ENCODE assay signal across 9 cellular contexts in the genomic region with DNA sequence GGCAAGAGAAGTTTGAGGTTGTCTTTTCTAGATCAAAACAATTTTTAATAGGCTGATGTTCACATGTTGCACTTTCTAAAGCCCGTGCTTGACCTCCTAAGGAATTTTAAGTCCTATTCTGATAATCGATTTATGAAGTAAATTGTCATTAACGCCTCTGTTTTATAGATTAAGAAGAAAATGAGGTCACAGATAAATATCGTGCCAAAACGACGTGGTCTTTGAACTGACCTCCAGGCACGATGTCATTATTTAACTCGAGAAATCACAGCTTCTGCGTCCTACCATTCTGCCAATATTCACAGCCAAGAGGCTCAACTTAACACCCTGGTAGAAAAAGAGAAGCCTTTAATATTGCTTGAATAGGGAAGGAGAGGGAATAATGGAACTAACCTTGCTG. TPM values are rescaled to one million over a fixed set of nuclear protein-coding genes. Genes with fewer than 3 reads are reported as not detected.
A peak's percentile ranks its signal among the peaks of the same experiment; 100 is the strongest.
DNase-seq lines count a peak whose midpoint lies in the region; ATAC-seq, FAIRE-seq and TF ChIP-seq lines count a peak whose summit lies in the region.
"Had no signal": no experiment of that assay in that cellular context is flagged by ENCODE, and none has a peak within 500 bp of the region (broad histone marks: within the 10 kb centered on the region; RNA-seq: fewer than 3 reads in every experiment).

No MANE protein-coding gene starts in this region.

- no peaks in the 10 kb centered on the region for H3K36me3 ChIP-seq in small intestine (ENCODE audit: control insufficient read depth in 2 of 2, insufficient read depth in 2 of 2, low read length in 2 of 2)

- H3K4me3 ChIP-seq in small intestine (ENCODE audit: low read depth in 1 of 2, low read length in 2 of 2) = peak overlapping the region in 1 of 2 donors; percentile 69

- WGBS in small intestine, 3 donors = 5 to 12% (median 6%) methylated on average over 9 of the region's 9 CpGs

- H3K4me1 ChIP-seq in small intestine (ENCODE audit: control insufficient read depth in 2 of 2, insufficient read depth in 1 of 2, low read depth in 1 of 2, low read length in 1 of 2) = peaks cover 4 to 6% of the 10 kb centered on the region in 2 donors

- H3K27ac ChIP-seq in VCaP (peak overlapping the region; percentile 87), small intestine (ENCODE audit: low read depth in 1 of 2, low read length in 1 of 2) (peak overlapping the region; percentile 85 to 99)

- H3K9me3 Mint-ChIP-seq in glutamatergic neuron (ENCODE audit: unreplicated experiment) = no peaks in the 10 kb centered on the region

- no peaks in the 10 kb centered on the region for H3K36me3 Mint-ChIP-seq in glutamatergic neuron (ENCODE audit: unreplicated experiment)

- ATAC-seq in HG03378 (IDR thresholded peaks at IDR 0.05; ENCODE audit: unreplicated experiment) (no peak), GM18861 (IDR thresholded peaks at IDR 0.05; ENCODE audit: unreplicated experiment) (no peak)

- FAIRE-seq in small intestine (lab: Jason Lieb, UNC) = no peak
- FAIRE-seq: A204.1 had no signal

- DNase-seq in DMS 273 (lab: John Stamatoyannopoulos, UW; ENCODE audit: unreplicated experiment) (peak; percentile 17), DMS 273 treated with DMSO at 0.1 percent for 48 hours (lab: John Stamatoyannopoulos, UW) (no peak), glutamatergic neuron (no peak), small intestine (peak; percentile 46), mesenteric fat pad (ENCODE audit: low spot score) (no peak)

- peak overlapping the region; percentile 86 for H3K27ac Mint-ChIP-seq in glutamatergic neuron (ENCODE audit: unreplicated experiment)

- peak overlapping the region; percentile 89 for H3K4me3 Mint-ChIP-seq in glutamatergic neuron (ENCODE audit: unreplicated experiment)

- H3K27me3 Mint-ChIP-seq in glutamatergic neuron (ENCODE audit: unreplicated experiment) = no peaks in the 10 kb centered on the region

- TF ChIP-seq CTCF in VCaP (conservative IDR thresholded peaks at IDR 0.05) = no peak
- no peak for TF ChIP-seq CTCF in glutamatergic neuron (IDR thresholded peaks at IDR 0.05; ENCODE audit: partially characterized antibody, unreplicated experiment)

- no peaks in the 10 kb centered on the region for H3K27me3 ChIP-seq in small intestine (ENCODE audit: control insufficient read depth in 2 of 2, insufficient read depth in 2 of 2, low read length in 2 of 2)

- peaks cover 17% of the 10 kb centered on the region for H3K4me1 Mint-ChIP-seq in glutamatergic neuron (ENCODE audit: low read depth, unreplicated experiment)

- H3K9me3 ChIP-seq in small intestine (ENCODE audit: control insufficient read depth, low read depth) = no peaks in the 10 kb centered on the region

RNA-seq across cellular contexts. Expression of a gene that starts 0.9 kb away (rescaled TPM):
- total RNA-seq in glutamatergic neuron (ENCODE audit: unreplicated experiment) = 12.0 TPM
- 1 to 10 TPM; 3.0 to 4.0 (median 3.4) TPM for polyA plus RNA-seq in small intestine
- total RNA-seq in mesenteric fat pad = 58.7 TPM

Comparison
In these comparisons a context has a peak if more than half of its experiments do, and no peak if none do; other contexts are left out.
1. DNase-seq: peak in DMS 273 (single experiment) and small intestine (single experiment); none in DMS 273 treated with DMSO at 0.1 percent for 48 hours (single experiment), glutamatergic neuron (single experiment) and mesenteric fat pad (single experiment).